8 cellular contexts compared by ENCODE assay signal in the genomic region with DNA sequence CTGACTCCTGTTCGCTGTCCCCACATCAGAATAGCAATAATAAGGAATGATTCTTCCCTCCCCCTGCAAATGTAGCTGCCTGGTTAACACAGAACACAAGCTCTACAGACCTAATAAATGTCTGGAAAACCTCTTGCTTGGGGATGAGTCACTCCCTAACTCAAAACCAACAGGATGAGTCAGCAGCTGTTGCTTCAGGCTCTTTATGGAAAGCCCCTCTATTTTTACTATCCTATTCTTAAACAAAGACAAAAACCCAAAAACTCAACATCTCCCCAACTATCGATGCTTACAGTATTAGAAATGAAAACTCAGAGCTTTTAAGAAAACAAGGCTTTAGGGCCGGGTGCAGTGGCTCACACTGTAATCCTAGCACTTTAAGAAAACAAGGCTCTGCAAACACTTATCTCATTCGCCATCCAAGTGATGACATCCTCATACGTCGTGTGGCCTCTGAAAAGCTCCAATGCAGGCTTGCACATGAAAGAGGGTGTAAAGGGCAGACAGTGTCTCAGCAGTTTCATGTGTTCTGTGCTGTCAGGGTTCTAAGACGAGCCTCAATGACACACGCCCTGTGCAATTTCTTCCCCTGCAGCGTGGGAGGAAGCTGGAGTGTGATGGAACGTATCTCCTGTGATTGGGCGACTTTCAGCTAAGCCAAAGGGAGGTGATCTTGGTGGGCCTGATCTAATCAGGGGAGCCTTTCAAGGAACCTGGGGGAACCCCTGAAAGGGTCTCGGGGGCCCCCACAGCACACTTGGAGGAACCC.
DNase-seq lines count a peak whose midpoint lies in the region; ATAC-seq, FAIRE-seq and TF ChIP-seq lines count a peak whose summit lies in the region.

No MANE protein-coding gene starts in this region.

- no peak for TF ChIP-seq CTCF in ascending aorta (IDR thresholded peaks at IDR 0.05)

- peak overlapping the region; percentile 79 to 80 for H3K27ac ChIP-seq in ascending aorta

- ATAC-seq in GM21529 (IDR thresholded peaks at IDR 0.05; ENCODE audit: unreplicated experiment) = peak; percentile 77

- H3K4me1 ChIP-seq in ascending aorta = peaks cover 29 to 40% of the 10 kb centered on the region in 2 donors

- H3K4me3 ChIP-seq in ascending aorta = peak overlapping the region in 1 of 2 donors; percentile 31

- H3K36me3 ChIP-seq in ascending aorta = no peaks in the 10 kb centered on the region

- no peaks in the 10 kb centered on the region for H3K9me3 ChIP-seq in ascending aorta

- DNase-seq in ELR (ENCODE audit: low read depth) (peak; percentile 99), HUDEP-2 (lab: John Stamatoyannopoulos, UW; ENCODE audit: unreplicated experiment in 76 of 76) (peak in 71 of 76 experiments; percentile 18 to 86 (median 61)), SKM-1 (lab: John Stamatoyannopoulos, UW; ENCODE audit: unreplicated experiment) (peak; percentile 66), ascending aorta (ENCODE audit: low spot score in 2 of 2) (peak in 1 of 2 donors; percentile 83), NCI-H128 (lab: John Stamatoyannopoulos, UW; ENCODE audit: unreplicated experiment) (no peak)
- peak; percentile 37 to 73 (median 52) for DNase-seq in stimulated activated CD4-positive, alpha-beta T cell treated with anti-CD3 and anti-CD28 coated beads, Interleukin-1b, Interleukin-23, amount 100 ng/mL, for 24 hours (ENCODE audit: low read depth in 4 of 4, low spot score in 1 of 4)

- peak; percentile 93 for FAIRE-seq in islet of Langerhans (lab: Jason Lieb, UNC)

- no peaks in the 10 kb centered on the region for H3K27me3 ChIP-seq in ascending aorta

- intact Hi-C loops in ascending aorta (cut with DNase I) = loop anchor here (1.0 to 5.0 kb wide), 4 partner anchors 54 to 126 kb away; partner anchors contain the start of genes GNA12 and TTYH3
